Comparison of ENCODE assay signal across 8 cellular contexts in the genomic region with DNA sequence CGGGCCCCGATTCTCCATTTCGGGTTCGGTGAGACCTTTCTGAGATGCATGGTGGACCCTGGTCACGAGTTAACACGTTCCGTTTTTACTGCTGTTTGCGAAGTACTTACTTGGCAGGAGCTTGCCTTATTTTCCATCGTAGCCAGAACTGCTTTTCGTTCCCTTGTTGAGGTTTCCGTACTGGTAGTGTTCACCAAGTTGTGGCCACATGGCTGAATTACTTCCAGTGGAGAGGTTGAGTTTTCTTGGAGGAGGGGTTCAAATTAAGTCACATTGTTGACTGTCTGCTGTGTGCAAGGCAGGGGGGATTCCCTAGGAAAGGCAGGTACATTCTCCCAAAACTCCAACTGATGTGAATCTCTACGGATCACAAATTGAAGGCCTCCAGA. TPM values are rescaled to one million over a fixed set of nuclear protein-coding genes. Genes with fewer than 3 reads are reported as not detected.
DNase-seq lines count a peak whose midpoint lies in the region; ATAC-seq and TF ChIP-seq lines count a peak whose summit lies in the region.

No MANE protein-coding gene starts in this region.

- ATAC-seq in DND-41 (ENCODE audit: insufficient read depth, low read depth) = no peak
- no peak for ATAC-seq in HG03342 (IDR thresholded peaks at IDR 0.05; ENCODE audit: unreplicated experiment)

- TF ChIP-seq POLR2A in esophagus squamous epithelium (IDR thresholded peaks at IDR 0.05) = peak in 2 of 4 donors; percentile 37 to 70
- no peak for TF ChIP-seq POLR2A in ovary (IDR thresholded peaks at IDR 0.05)

- no peaks in the 10 kb centered on the region; the same call in 1 of the 2 replicates for H4K20me1 ChIP-seq in DND-41 (ENCODE audit: insufficient read depth, low read length)

- H2AFZ ChIP-seq in DND-41 (ENCODE audit: low read depth, low read length) = peak overlapping the region; percentile 87

- TF ChIP-seq EP300 in ovary (IDR thresholded peaks at IDR 0.05) = no peak

- H3K36me3 ChIP-seq in DND-41 (ENCODE audit: insufficient read depth, low read length) (no peaks in the 10 kb centered on the region), SJSA1 (no peaks in the 10 kb centered on the region), esophagus squamous epithelium (no peaks in the 10 kb centered on the region), ovary (no peaks in the 10 kb centered on the region)

- no peaks in the 10 kb centered on the region for H3K9me3 ChIP-seq in DND-41 (ENCODE audit: insufficient read depth, low read length, severe bottlenecking)
- no peaks in the 10 kb centered on the region; the same call in 1 of the 2 replicates for H3K9me3 ChIP-seq in SJSA1 (replicated peaks)
- no peaks in the 10 kb centered on the region for H3K9me3 ChIP-seq in esophagus squamous epithelium
- H3K9me3 ChIP-seq in ovary = no peaks in the 10 kb centered on the region

- no peak overlapping the region for H3K27ac ChIP-seq in DND-41 (ENCODE audit: low read length)
- H3K27ac ChIP-seq in SJSA1 = no peak overlapping the region
- peak overlapping the region; percentile 94 to 97 (median 95) for H3K27ac ChIP-seq in esophagus squamous epithelium
- H3K27ac ChIP-seq in ovary = peak overlapping the region; percentile 31 to 95

- no peaks in the 10 kb centered on the region for H3K79me2 ChIP-seq in DND-41 (ENCODE audit: insufficient read depth, low read length)

- H3K4me3 ChIP-seq in DND-41 (ENCODE audit: low read depth in 1 of 2, low read length in 2 of 2) (peak overlapping the region in 1 of 2 experiments; percentile 76; a peak in 2 of 4 replicates), SJSA1 (peak overlapping the region; percentile 51), esophagus squamous epithelium (peak overlapping the region; percentile 67 to 78 (median 74)), ovary (peak overlapping the region; percentile 79)

- peak overlapping the region; percentile 93 for H3K4me2 ChIP-seq in DND-41 (ENCODE audit: insufficient read depth, low read length)

- intact Hi-C loops in esophagus squamous epithelium (cut with DNase I) (no loop called here), ovary (cut with DNase I) (no loop called here)

- peaks cover 51% of the 10 kb centered on the region for H3K4me1 ChIP-seq in DND-41 (ENCODE audit: insufficient read depth, low read length)
- H3K4me1 ChIP-seq in SJSA1 (replicated peaks) = peaks cover 7% of the 10 kb centered on the region; the same call in 1 of the 2 replicates
- peaks cover 22 to 63% (median 22%) of the 10 kb centered on the region in 3 donors for H3K4me1 ChIP-seq in esophagus squamous epithelium
- peaks cover 10% of the 10 kb centered on the region for H3K4me1 ChIP-seq in ovary (ENCODE audit: insufficient read depth)

- H3K27me3 ChIP-seq in DND-41 (ENCODE audit: insufficient read depth, low read length, poor library complexity) (peaks cover 87% of the 10 kb centered on the region), SJSA1 (replicated peaks) (no peaks in the 10 kb centered on the region), esophagus squamous epithelium (no peaks in the 10 kb centered on the region), ovary (no peaks in the 10 kb centered on the region)

- TF ChIP-seq CTCF in DND-41 (IDR thresholded peaks at IDR 0.05; ENCODE audit: borderline replicate concordance, extremely low read depth, low read length, poor library complexity, severe bottlenecking) = no peak
- TF ChIP-seq CTCF in esophagus squamous epithelium (IDR thresholded peaks at IDR 0.05) = no peak
- no peak for TF ChIP-seq CTCF in ovary (IDR thresholded peaks at IDR 0.05)

- WGBS in esophagus squamous epithelium, 2 donors = 3 to 8% methylated on average over 12 of the region's 12 CpGs
- 4 to 5% (median 5%) methylated on average over 12 of the region's 12 CpGs for WGBS in ovary, 3 donors

- DNase-seq in DND-41 = no peak
- no peak for DNase-seq in SJSA1 (ENCODE audit: low read depth in 1 of 2, low spot score in 2 of 2)
- no peak for DNase-seq in esophagus squamous epithelium (lab: John Stamatoyannopoulos, UW)
- no peak for DNase-seq in ovary
- DNase-seq in H4 (ENCODE audit: low spot score) = no peak
- DNase-seq in NCI-H226 = no peak
- no peak for DNase-seq in AG08396 (ENCODE audit: low spot score)

- peak overlapping the region; percentile 63; the same call in 1 of the 2 replicates for H3K9ac ChIP-seq in DND-41 (ENCODE audit: low read depth, low read length)

RNA-seq across cellular contexts. Expression of gene MXI1, which starts 4.0 kb away (rescaled TPM):
- total RNA-seq in SJSA1 (2014; rRNA removed; shearing (Covaris generic)) = 1.4 and 4.3 TPM in 2 replicates
- total RNA-seq in esophagus squamous epithelium (10 to 100 TPM; 16.0 to 53.2 (median 35.0) TPM), ovary (10 to 100 TPM; 41.9 to 80.0 (median 60.8) TPM)
- 100 to 1,000 TPM in 1 of 2 donors, 10 to 100 TPM in 1; 75.4 to 100 TPM for polyA plus RNA-seq in ovary
- 16.7 and 17.4 TPM in 2 replicates for total RNA-seq in H4 (2014; rRNA removed; shearing (Covaris generic))

Comparison
In these comparisons a context has a peak if more than half of its experiments do, and no peak if none do; other contexts are left out.
1. H3K27ac ChIP-seq: peak in esophagus squamous epithelium (4 of 4) and ovary (2 of 2); none in DND-41 (single experiment) and SJSA1 (single experiment).